Comparison of ENCODE assay signal across 20 cellular contexts in genomic region chr3:188010478-188010877, GRCh38.
DNase-seq lines count a peak whose midpoint lies in the region; ATAC-seq lines count a peak whose summit lies in the region.
"Had no signal": no experiment of that assay in that cellular context is flagged by ENCODE, and none has a peak within 500 bp of the region (broad histone marks: within the 10 kb centered on the region; RNA-seq: fewer than 3 reads in every experiment).

No MANE protein-coding gene starts in this region.

- H3K4me1 Mint-ChIP-seq in activated CD4-positive, alpha-beta T cell treated with anti-CD3 and anti-CD28 coated beads, Interleukin-2, amount 10 ng/mL, durations not matched to agents 24 days and 14 days: peaks cover 21% of the 10 kb centered on the region
- H3K4me1 Mint-ChIP-seq in activated CD4-positive, alpha-beta T cell treated with anti-CD3 and anti-CD28 coated beads, Interleukin-2, amount 10 ng/mL, durations not matched to agents 7 days and 5 days: peaks cover 24% of the 10 kb centered on the region
- peaks cover 11 to 13% of the 10 kb centered on the region in 2 donors for H3K4me1 Mint-ChIP-seq in stimulated activated naive B cell treated with anti-CD40 and anti-IgM and Interleukin-4, amounts not matched to agents 10 μg/mL and 1 μg/mL and 100 μg/mL, for 72 hours

- POLR2A ChIA-PET in activated CD4-positive, alpha-beta T cell treated with anti-CD3 and anti-CD28 coated beads, Interleukin-2, amount 10 ng/mL, durations not matched to agents 7 days and 5 days (lab: Charles Lee): no interaction called here

- no peak overlapping the region for H3K27ac Mint-ChIP-seq in activated CD4-positive, alpha-beta T cell treated with anti-CD3 and anti-CD28 coated beads, Interleukin-2, amount 10 ng/mL, durations not matched to agents 24 days and 14 days
- H3K27ac Mint-ChIP-seq in activated CD4-positive, alpha-beta T cell treated with anti-CD3 and anti-CD28 coated beads, Interleukin-2, amount 10 ng/mL, durations not matched to agents 7 days and 5 days: no peak overlapping the region
- peak overlapping the region; percentile 3 for H3K27ac Mint-ChIP-seq in stimulated activated naive B cell treated with anti-CD40 and anti-IgM and Interleukin-4, amounts not matched to agents 10 μg/mL and 1 μg/mL and 100 μg/mL, for 72 hours
- H3K27ac Mint-ChIP-seq: CD14-positive monocyte; CD4-positive, alpha-beta memory T cell; CD8-positive, alpha-beta memory T cell had no signal

- peaks cover 1% of the 10 kb centered on the region for H3K36me3 Mint-ChIP-seq in activated CD4-positive, alpha-beta T cell treated with anti-CD3 and anti-CD28 coated beads, Interleukin-2, amount 10 ng/mL, durations not matched to agents 24 days and 14 days (ENCODE audit: low read depth)
- H3K36me3 Mint-ChIP-seq in activated CD4-positive, alpha-beta T cell treated with anti-CD3 and anti-CD28 coated beads, Interleukin-2, amount 10 ng/mL, durations not matched to agents 7 days and 5 days (ENCODE audit: low read depth): peaks cover 10% of the 10 kb centered on the region
- H3K36me3 Mint-ChIP-seq in stimulated activated naive B cell treated with anti-CD40 and anti-IgM and Interleukin-4, amounts not matched to agents 10 μg/mL and 1 μg/mL and 100 μg/mL, for 72 hours: peaks cover 0 to 4% of the 10 kb centered on the region in 2 donors
- H3K36me3 Mint-ChIP-seq: CD4-positive, CD25-positive, alpha-beta regulatory T cell had no signal

- H3K9me3 Mint-ChIP-seq in activated CD4-positive, alpha-beta T cell treated with anti-CD3 and anti-CD28 coated beads, Interleukin-2, amount 10 ng/mL, durations not matched to agents 24 days and 14 days: peaks cover 23% of the 10 kb centered on the region
- H3K9me3 Mint-ChIP-seq in activated CD4-positive, alpha-beta T cell treated with anti-CD3 and anti-CD28 coated beads, Interleukin-2, amount 10 ng/mL, durations not matched to agents 7 days and 5 days: peaks cover 14% of the 10 kb centered on the region
- peaks cover 1 to 3% of the 10 kb centered on the region in 2 donors for H3K9me3 Mint-ChIP-seq in stimulated activated naive B cell treated with anti-CD40 and anti-IgM and Interleukin-4, amounts not matched to agents 10 μg/mL and 1 μg/mL and 100 μg/mL, for 72 hours

- H3K27me3 Mint-ChIP-seq in activated CD4-positive, alpha-beta T cell treated with anti-CD3 and anti-CD28 coated beads, Interleukin-2, amount 10 ng/mL, durations not matched to agents 24 days and 14 days: peaks cover 8% of the 10 kb centered on the region
- peaks cover 9% of the 10 kb centered on the region for H3K27me3 Mint-ChIP-seq in activated CD4-positive, alpha-beta T cell treated with anti-CD3 and anti-CD28 coated beads, Interleukin-2, amount 10 ng/mL, durations not matched to agents 7 days and 5 days
- H3K27me3 Mint-ChIP-seq in stimulated activated naive B cell treated with anti-CD40 and anti-IgM and Interleukin-4, amounts not matched to agents 10 μg/mL and 1 μg/mL and 100 μg/mL, for 72 hours: no peaks in the 10 kb centered on the region
- H3K27me3 Mint-ChIP-seq: CD4-positive, alpha-beta memory T cell; CD8-positive, alpha-beta memory T cell had no signal

- no peak for ATAC-seq in stimulated activated naive B cell treated with anti-CD40 and anti-IgM and Interleukin-4, amounts not matched to agents 10 μg/mL and 1 μg/mL and 100 μg/mL, for 72 hours (replicated peaks)
- no peak for ATAC-seq in HG02798 (IDR thresholded peaks at IDR 0.05; ENCODE audit: poor library complexity, unreplicated experiment)
- ATAC-seq: A549 had no signal

- H3K4me3 Mint-ChIP-seq in activated CD4-positive, alpha-beta T cell treated with anti-CD3 and anti-CD28 coated beads, Interleukin-2, amount 10 ng/mL, durations not matched to agents 24 days and 14 days: no peak overlapping the region
- H3K4me3 Mint-ChIP-seq in activated CD4-positive, alpha-beta T cell treated with anti-CD3 and anti-CD28 coated beads, Interleukin-2, amount 10 ng/mL, durations not matched to agents 7 days and 5 days: no peak overlapping the region
- H3K4me3 Mint-ChIP-seq in stimulated activated naive B cell treated with anti-CD40 and anti-IgM and Interleukin-4, amounts not matched to agents 10 μg/mL and 1 μg/mL and 100 μg/mL, for 72 hours: no peak overlapping the region
- H3K4me3 Mint-ChIP-seq: CD14-positive monocyte; CD4-positive, alpha-beta memory T cell; CD4-positive, CD25-positive, alpha-beta regulatory T cell; CD8-positive, alpha-beta memory T cell had no signal

- intact Hi-C loops in activated CD4-positive, alpha-beta T cell treated with anti-CD3 and anti-CD28 coated beads, Interleukin-2, amount 10 ng/mL, durations not matched to agents 24 days and 14 days (cut with micrococcal nuclease): no loop called here

- CTCF ChIA-PET in activated CD4-positive, alpha-beta T cell treated with anti-CD3 and anti-CD28 coated beads, Interleukin-2, amount 10 ng/mL, durations not matched to agents 7 days and 5 days (lab: Charles Lee): no interaction called here

- peak; percentile 43 for DNase-seq in activated CD4-positive, alpha-beta T cell treated with anti-CD3 and anti-CD28 coated beads, Interleukin-2, amount 10 ng/mL, durations not matched to agents 24 days and 14 days
- no peak for DNase-seq in activated CD4-positive, alpha-beta T cell treated with anti-CD3 and anti-CD28 coated beads, Interleukin-2, amount 10 ng/mL, durations not matched to agents 7 days and 5 days
- DNase-seq in ELF-1 (ENCODE audit: low read depth, low spot score): peak; percentile 32
- DNase-seq in stimulated activated naive B cell treated with anti-CD40 and anti-IgM and Interleukin-4, amounts not matched to agents 10 μg/mL and 1 μg/mL and 100 μg/mL, for 72 hours: no peak
- DNase-seq: BE2C; C1 segment of cervical spinal cord; CD4-positive, alpha-beta memory T cell; CD4-positive, CD25-positive, alpha-beta regulatory T cell; CD8-positive, alpha-beta memory T cell; COR-L47; DMS 273 treated with DMSO at 0.1 percent for 48 hours; DMS153; DMS53; DMS79; DND-41; EL; GF-D8 had no signal

Comparison
In these comparisons a context has a peak if more than half of its experiments do, and no peak if none do; other contexts are left out.
1. DNase-seq: peak in activated CD4-positive, alpha-beta T cell treated with anti-CD3 and anti-CD28 coated beads, Interleukin-2, amount 10 ng/mL, durations not matched to agents 24 days and 14 days (single experiment) and ELF-1 (single experiment); none in activated CD4-positive, alpha-beta T cell treated with anti-CD3 and anti-CD28 coated beads, Interleukin-2, amount 10 ng/mL, durations not matched to agents 7 days and 5 days (single experiment) and stimulated activated naive B cell treated with anti-CD40 and anti-IgM and Interleukin-4, amounts not matched to agents 10 μg/mL and 1 μg/mL and 100 μg/mL, for 72 hours (single experiment).